In the genomic region with DNA sequence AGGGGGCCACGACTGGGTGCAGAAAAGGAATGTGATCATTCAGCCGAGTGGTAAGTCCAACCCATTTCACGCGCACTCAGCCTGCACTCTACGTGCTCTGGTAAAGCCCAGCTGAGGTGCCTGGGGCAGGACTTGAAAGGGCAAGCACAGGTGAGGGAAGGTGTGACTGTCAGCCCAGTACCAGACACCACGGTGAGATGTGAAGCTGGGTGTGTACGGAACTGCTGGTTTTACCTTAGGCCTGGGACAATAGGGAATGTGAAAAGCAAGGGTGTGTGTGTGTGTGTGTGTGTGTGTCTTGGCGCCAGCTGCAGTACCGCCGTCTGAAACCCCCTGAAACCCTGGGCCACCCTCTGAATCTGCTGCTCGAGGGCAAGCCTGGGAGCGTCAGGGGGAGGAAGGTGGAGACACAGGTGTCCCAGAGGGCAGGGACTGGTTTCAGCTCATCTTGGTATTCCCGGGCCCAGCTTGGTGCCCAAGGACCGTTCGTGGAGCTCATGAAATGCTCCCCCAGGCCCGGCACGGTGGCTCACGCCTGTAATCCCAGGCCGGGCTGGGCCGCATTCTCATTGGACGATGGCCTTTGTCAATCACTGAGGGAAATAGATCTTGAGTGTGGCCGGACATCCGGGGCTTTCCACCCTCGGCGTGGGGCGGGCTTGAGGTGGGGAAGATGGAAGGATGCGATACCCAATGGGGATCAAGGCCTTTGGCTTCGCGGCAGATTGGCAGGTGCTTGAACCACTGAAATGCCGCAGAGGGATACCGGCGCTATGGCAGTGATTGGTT, we compare ENCODE assay signal across 1 cellular context.
TF ChIP-seq lines count a peak whose summit lies in the region.

No MANE protein-coding gene starts in this region.

TF ChIP-seq in GM23338, 12 proteins besides CTCF, POLR2A, EP300 and RAD21 (continued from another document):
- TF ChIP-seq, protein P1, sequence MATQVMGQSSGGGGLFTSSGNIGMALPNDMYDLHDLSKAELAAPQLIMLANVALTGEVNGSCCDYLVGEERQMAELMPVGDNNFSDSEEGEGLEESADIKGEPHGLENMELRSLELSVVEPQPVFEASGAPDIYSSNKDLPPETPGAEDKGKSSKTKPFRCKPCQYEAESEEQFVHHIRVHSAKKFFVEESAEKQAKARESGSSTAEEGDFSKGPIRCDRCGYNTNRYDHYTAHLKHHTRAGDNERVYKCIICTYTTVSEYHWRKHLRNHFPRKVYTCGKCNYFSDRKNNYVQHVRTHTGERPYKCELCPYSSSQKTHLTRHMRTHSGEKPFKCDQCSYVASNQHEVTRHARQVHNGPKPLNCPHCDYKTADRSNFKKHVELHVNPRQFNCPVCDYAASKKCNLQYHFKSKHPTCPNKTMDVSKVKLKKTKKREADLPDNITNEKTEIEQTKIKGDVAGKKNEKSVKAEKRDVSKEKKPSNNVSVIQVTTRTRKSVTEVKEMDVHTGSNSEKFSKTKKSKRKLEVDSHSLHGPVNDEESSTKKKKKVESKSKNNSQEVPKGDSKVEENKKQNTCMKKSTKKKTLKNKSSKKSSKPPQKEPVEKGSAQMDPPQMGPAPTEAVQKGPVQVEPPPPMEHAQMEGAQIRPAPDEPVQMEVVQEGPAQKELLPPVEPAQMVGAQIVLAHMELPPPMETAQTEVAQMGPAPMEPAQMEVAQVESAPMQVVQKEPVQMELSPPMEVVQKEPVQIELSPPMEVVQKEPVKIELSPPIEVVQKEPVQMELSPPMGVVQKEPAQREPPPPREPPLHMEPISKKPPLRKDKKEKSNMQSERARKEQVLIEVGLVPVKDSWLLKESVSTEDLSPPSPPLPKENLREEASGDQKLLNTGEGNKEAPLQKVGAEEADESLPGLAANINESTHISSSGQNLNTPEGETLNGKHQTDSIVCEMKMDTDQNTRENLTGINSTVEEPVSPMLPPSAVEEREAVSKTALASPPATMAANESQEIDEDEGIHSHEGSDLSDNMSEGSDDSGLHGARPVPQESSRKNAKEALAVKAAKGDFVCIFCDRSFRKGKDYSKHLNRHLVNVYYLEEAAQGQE (IDR thresholded peaks at IDR 0.05; ENCODE audit: unreplicated experiment): no peak
- no peak for TF ChIP-seq STAT1 (IDR thresholded peaks at IDR 0.05; ENCODE audit: unreplicated experiment)
